Comparison of ENCODE assay signal across 1 cellular context in the genomic region with DNA sequence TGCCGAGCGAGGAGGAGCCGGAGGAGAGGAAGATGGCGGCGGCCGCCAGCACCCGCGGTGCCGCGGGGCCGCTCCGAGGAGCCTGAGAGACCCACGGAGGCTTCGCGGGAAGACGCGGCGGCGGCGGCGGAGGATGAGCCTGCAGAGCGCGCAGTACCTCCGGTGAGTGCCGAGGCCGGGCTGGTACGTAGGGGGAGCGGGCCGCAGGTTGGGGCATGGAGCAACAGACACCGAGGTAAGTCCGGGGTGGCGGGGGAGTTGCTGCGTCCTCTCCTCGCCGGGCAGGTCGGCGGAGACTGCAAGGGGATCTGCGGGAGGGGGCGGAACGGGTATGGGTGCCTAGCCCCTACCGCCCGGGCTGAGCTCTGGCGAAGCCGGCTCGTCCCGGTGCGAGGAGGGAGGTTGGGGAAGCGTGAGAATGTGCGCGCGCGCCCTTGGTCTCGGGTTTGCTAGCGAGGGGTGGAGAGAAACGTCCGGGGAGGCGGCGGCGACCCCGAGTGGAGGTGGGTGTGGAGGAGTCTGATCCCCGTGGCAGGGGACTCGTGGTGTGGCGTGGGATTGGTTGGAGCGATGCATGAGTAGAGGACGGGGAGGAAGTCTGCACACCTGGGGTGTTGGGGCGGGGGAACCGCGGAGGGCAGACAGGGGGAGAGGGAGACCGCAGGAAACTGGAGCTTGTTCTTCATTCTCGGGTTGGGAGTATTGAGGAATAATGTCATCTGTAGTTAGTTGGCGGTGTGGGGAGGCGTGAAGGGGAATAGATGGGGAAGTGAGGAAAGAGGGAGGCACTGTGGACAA.
TF ChIP-seq lines count a peak whose summit lies in the region.

A gene with protein sequence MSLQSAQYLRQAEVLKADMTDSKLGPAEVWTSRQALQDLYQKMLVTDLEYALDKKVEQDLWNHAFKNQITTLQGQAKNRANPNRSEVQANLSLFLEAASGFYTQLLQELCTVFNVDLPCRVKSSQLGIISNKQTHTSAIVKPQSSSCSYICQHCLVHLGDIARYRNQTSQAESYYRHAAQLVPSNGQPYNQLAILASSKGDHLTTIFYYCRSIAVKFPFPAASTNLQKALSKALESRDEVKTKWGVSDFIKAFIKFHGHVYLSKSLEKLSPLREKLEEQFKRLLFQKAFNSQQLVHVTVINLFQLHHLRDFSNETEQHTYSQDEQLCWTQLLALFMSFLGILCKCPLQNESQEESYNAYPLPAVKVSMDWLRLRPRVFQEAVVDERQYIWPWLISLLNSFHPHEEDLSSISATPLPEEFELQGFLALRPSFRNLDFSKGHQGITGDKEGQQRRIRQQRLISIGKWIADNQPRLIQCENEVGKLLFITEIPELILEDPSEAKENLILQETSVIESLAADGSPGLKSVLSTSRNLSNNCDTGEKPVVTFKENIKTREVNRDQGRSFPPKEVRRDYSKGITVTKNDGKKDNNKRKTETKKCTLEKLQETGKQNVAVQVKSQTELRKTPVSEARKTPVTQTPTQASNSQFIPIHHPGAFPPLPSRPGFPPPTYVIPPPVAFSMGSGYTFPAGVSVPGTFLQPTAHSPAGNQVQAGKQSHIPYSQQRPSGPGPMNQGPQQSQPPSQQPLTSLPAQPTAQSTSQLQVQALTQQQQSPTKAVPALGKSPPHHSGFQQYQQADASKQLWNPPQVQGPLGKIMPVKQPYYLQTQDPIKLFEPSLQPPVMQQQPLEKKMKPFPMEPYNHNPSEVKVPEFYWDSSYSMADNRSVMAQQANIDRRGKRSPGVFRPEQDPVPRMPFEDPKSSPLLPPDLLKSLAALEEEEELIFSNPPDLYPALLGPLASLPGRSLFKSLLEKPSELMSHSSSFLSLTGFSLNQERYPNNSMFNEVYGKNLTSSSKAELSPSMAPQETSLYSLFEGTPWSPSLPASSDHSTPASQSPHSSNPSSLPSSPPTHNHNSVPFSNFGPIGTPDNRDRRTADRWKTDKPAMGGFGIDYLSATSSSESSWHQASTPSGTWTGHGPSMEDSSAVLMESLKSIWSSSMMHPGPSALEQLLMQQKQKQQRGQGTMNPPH (plus strand): TSS at position 12 of the 798 bp plus-strand sequence. CDS start 122 bp downstream, at position 134.

TF ChIP-seq in HepG2, 621 proteins besides CTCF, POLR2A, EP300 and RAD21 (continued from another document and continues in another):
- TF ChIP-seq, protein P1, sequence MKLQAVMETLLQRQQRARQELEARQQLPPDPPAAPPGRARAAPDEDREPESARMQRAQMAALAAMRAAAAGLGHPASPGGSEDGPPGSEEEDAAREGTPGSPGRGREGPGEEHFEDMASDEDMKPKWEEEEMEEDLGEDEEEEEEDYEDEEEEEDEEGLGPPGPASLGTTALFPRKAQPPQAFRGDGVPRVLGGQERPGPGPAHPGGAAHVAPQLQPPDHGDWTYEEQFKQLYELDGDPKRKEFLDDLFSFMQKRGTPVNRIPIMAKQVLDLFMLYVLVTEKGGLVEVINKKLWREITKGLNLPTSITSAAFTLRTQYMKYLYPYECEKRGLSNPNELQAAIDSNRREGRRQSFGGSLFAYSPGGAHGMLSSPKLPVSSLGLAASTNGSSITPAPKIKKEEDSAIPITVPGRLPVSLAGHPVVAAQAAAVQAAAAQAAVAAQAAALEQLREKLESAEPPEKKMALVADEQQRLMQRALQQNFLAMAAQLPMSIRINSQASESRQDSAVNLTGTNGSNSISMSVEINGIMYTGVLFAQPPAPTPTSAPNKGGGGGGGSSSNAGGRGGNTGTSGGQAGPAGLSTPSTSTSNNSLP (IDR thresholded peaks at IDR 0.05; ENCODE audit: low read depth, low read length) = no peak
- no peak for TF ChIP-seq MYNN (CRISPR knock-in tag; IDR thresholded peaks at IDR 0.05; ENCODE audit: low read depth)
- TF ChIP-seq, protein P2, sequence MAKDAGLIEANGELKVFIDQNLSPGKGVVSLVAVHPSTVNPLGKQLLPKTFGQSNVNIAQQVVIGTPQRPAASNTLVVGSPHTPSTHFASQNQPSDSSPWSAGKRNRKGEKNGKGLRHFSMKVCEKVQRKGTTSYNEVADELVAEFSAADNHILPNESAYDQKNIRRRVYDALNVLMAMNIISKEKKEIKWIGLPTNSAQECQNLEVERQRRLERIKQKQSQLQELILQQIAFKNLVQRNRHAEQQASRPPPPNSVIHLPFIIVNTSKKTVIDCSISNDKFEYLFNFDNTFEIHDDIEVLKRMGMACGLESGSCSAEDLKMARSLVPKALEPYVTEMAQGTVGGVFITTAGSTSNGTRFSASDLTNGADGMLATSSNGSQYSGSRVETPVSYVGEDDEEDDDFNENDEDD (CRISPR knock-in tag; IDR thresholded peaks at IDR 0.05; ENCODE audit: borderline replicate concordance) = no peak
- TF ChIP-seq ZNF768 (CRISPR knock-in tag; IDR thresholded peaks at IDR 0.05) = peak; percentile 20; the same call in 1 of the 2 replicates
- no peak for TF ChIP-seq ZBTB1 (CRISPR knock-in tag; IDR thresholded peaks at IDR 0.05; ENCODE audit: borderline replicate concordance)
- TF ChIP-seq RBAK (CRISPR knock-in tag; IDR thresholded peaks at IDR 0.05) = no peak
- no peak for TF ChIP-seq ZNF335 (CRISPR knock-in tag; IDR thresholded peaks at IDR 0.05)
- TF ChIP-seq SUZ12 (IDR thresholded peaks at IDR 0.05; ENCODE audit: low read depth, low read length) = no peak
- TF ChIP-seq, protein P3, sequence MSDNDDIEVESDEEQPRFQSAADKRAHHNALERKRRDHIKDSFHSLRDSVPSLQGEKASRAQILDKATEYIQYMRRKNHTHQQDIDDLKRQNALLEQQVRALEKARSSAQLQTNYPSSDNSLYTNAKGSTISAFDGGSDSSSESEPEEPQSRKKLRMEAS (IDR thresholded peaks at IDR 0.05) = peak; percentile 50
- TF ChIP-seq ZNF317 (CRISPR knock-in tag; IDR thresholded peaks at IDR 0.05) = 0 out of 2 replicates have a peak, but pooled peaks have one; percentile 52
- peak; percentile 22; the same call in 1 of the 2 replicates for TF ChIP-seq ZNF788 (CRISPR knock-in tag; IDR thresholded peaks at IDR 0.05; ENCODE audit: borderline replicate concordance)
- TF ChIP-seq, protein P4, sequence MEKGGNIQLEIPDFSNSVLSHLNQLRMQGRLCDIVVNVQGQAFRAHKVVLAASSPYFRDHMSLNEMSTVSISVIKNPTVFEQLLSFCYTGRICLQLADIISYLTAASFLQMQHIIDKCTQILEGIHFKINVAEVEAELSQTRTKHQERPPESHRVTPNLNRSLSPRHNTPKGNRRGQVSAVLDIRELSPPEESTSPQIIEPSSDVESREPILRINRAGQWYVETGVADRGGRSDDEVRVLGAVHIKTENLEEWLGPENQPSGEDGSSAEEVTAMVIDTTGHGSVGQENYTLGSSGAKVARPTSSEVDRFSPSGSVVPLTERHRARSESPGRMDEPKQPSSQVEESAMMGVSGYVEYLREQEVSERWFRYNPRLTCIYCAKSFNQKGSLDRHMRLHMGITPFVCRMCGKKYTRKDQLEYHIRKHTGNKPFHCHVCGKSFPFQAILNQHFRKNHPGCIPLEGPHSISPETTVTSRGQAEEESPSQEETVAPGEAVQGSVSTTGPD (CRISPR knock-in tag; IDR thresholded peaks at IDR 0.05) = no peak
- no peak for TF ChIP-seq TGIF2 (CRISPR knock-in tag; IDR thresholded peaks at IDR 0.05)
- peak; percentile 60 for TF ChIP-seq HNRNPK (IDR thresholded peaks at IDR 0.05; ENCODE audit: low read depth, low read length, poor library complexity, severe bottlenecking)
- TF ChIP-seq, protein P5, sequence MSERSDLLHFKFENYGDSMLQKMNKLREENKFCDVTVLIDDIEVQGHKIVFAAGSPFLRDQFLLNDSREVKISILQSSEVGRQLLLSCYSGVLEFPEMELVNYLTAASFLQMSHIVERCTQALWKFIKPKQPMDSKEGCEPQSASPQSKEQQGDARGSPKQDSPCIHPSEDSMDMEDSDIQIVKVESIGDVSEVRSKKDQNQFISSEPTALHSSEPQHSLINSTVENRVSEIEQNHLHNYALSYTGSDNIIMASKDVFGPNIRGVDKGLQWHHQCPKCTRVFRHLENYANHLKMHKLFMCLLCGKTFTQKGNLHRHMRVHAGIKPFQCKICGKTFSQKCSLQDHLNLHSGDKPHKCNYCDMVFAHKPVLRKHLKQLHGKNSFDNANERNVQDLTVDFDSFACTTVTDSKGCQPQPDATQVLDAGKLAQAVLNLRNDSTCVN (CRISPR knock-in tag; IDR thresholded peaks at IDR 0.05; ENCODE audit: borderline replicate concordance) = no peak
- 0 out of 2 replicates have a peak, but pooled peaks have one; percentile 46 for TF ChIP-seq ZNF563 (CRISPR knock-in tag; IDR thresholded peaks at IDR 0.05)
- TF ChIP-seq ZNF773 (CRISPR knock-in tag; IDR thresholded peaks at IDR 0.05; ENCODE audit: borderline replicate concordance) = no peak
- TF ChIP-seq ETV6 (CRISPR knock-in tag; conservative IDR thresholded peaks at IDR 0.05) = 0 out of 2 replicates have a peak, but pooled peaks have one; percentile 48
- 0 out of 2 replicates have a peak, but pooled peaks have one; percentile 52 for TF ChIP-seq HOXA7 (CRISPR knock-in tag; IDR thresholded peaks at IDR 0.05)
- TF ChIP-seq, protein P6, sequence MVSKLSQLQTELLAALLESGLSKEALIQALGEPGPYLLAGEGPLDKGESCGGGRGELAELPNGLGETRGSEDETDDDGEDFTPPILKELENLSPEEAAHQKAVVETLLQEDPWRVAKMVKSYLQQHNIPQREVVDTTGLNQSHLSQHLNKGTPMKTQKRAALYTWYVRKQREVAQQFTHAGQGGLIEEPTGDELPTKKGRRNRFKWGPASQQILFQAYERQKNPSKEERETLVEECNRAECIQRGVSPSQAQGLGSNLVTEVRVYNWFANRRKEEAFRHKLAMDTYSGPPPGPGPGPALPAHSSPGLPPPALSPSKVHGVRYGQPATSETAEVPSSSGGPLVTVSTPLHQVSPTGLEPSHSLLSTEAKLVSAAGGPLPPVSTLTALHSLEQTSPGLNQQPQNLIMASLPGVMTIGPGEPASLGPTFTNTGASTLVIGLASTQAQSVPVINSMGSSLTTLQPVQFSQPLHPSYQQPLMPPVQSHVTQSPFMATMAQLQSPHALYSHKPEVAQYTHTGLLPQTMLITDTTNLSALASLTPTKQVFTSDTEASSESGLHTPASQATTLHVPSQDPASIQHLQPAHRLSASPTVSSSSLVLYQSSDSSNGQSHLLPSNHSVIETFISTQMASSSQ (IDR thresholded peaks at IDR 0.05; ENCODE audit: low read depth) = no peak
- TF ChIP-seq, protein P6 (CRISPR knock-in tag; IDR thresholded peaks at IDR 0.05; ENCODE audit: borderline replicate concordance) = no peak
- TF ChIP-seq YY1 (IDR thresholded peaks at IDR 0.05; ENCODE audit: insufficient read depth, insufficient replicate concordance, low read depth, low read length) = peak; percentile 92
- no peak for TF ChIP-seq PHF5A (CRISPR knock-in tag; IDR thresholded peaks at IDR 0.05; ENCODE audit: low read depth, unreplicated experiment)
- TF ChIP-seq TAF1 (CRISPR knock-in tag; IDR thresholded peaks at IDR 0.05) = peak; percentile 37
- TF ChIP-seq ZNF569 (CRISPR knock-in tag; IDR thresholded peaks at IDR 0.05; ENCODE audit: borderline replicate concordance) = no peak
- 0 out of 2 replicates have a peak, but pooled peaks have one; percentile 44 for TF ChIP-seq SNAPC2 (CRISPR knock-in tag; IDR thresholded peaks at IDR 0.05)
- TF ChIP-seq ZNF468 (CRISPR knock-in tag; IDR thresholded peaks at IDR 0.05) = no peak
- no peak; the same call in none of the 2 replicates for TF ChIP-seq NRL (CRISPR knock-in tag; IDR thresholded peaks at IDR 0.05; ENCODE audit: borderline replicate concordance)
- TF ChIP-seq ZNF572 (CRISPR knock-in tag; IDR thresholded peaks at IDR 0.05) = peak; percentile 75; the same call in 1 of the 2 replicates
- peak; percentile 68; the same call in 1 of the 2 replicates for TF ChIP-seq ZNF746 (CRISPR knock-in tag; IDR thresholded peaks at IDR 0.05)
- peak; percentile 86; the same call in 1 of the 2 replicates for TF ChIP-seq ZNF225 (CRISPR knock-in tag; IDR thresholded peaks at IDR 0.05)
- TF ChIP-seq RBFOX2 (IDR thresholded peaks at IDR 0.05; ENCODE audit: low read depth, low read length) = peak; percentile 85
- TF ChIP-seq EED (CRISPR knock-in tag; IDR thresholded peaks at IDR 0.05) = 0 out of 2 replicates have a peak, but pooled peaks have one; percentile 17
- 0 out of 2 replicates have a peak, but pooled peaks have one; percentile 44 for TF ChIP-seq HOXA9 (CRISPR knock-in tag; IDR thresholded peaks at IDR 0.05; ENCODE audit: borderline replicate concordance)
- no peak for TF ChIP-seq RORA (CRISPR knock-in tag; IDR thresholded peaks at IDR 0.05)
- TF ChIP-seq ZNF138 (CRISPR knock-in tag; IDR thresholded peaks at IDR 0.05; ENCODE audit: low read depth) = no peak
- TF ChIP-seq ONECUT2 (CRISPR knock-in tag; IDR thresholded peaks at IDR 0.05) = no peak
- TF ChIP-seq HES4 (CRISPR knock-in tag; IDR thresholded peaks at IDR 0.05; ENCODE audit: borderline replicate concordance) = peak; percentile 16; the same call in 1 of the 2 replicates
- TF ChIP-seq TOPORS (CRISPR knock-in tag; IDR thresholded peaks at IDR 0.05) = no peak
- TF ChIP-seq ZFX (CRISPR knock-in tag; IDR thresholded peaks at IDR 0.05; ENCODE audit: low read depth) = peak; percentile 59
- TF ChIP-seq, protein P7, sequence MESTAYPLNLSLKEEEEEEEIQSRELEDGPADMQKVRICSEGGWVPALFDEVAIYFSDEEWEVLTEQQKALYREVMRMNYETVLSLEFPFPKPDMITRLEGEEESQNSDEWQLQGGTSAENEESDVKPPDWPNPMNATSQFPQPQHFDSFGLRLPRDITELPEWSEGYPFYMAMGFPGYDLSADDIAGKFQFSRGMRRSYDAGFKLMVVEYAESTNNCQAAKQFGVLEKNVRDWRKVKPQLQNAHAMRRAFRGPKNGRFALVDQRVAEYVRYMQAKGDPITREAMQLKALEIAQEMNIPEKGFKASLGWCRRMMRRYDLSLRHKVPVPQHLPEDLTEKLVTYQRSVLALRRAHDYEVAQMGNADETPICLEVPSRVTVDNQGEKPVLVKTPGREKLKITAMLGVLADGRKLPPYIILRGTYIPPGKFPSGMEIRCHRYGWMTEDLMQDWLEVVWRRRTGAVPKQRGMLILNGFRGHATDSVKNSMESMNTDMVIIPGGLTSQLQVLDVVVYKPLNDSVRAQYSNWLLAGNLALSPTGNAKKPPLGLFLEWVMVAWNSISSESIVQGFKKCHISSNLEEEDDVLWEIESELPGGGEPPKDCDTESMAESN (CRISPR knock-in tag; conservative IDR thresholded peaks at IDR 0.05) = 0 out of 2 replicates have a peak, but pooled peaks have one; percentile 7
- peak; percentile 89 for TF ChIP-seq AGO2 (optimal IDR thresholded peaks at IDR 0.05; ENCODE audit: low read depth, low read length)
- TF ChIP-seq GFI1 (CRISPR knock-in tag; IDR thresholded peaks at IDR 0.05; ENCODE audit: borderline replicate concordance) = no peak
- peak; percentile 28; the same call in 1 of the 2 replicates for TF ChIP-seq ZNF546 (CRISPR knock-in tag; conservative IDR thresholded peaks at IDR 0.05)
- TF ChIP-seq ZSCAN21 (CRISPR knock-in tag; IDR thresholded peaks at IDR 0.05; ENCODE audit: borderline replicate concordance) = peak; percentile 37; the same call in 1 of the 2 replicates
